Comparison of ENCODE assay signal across 14 cellular contexts in the genomic region with DNA sequence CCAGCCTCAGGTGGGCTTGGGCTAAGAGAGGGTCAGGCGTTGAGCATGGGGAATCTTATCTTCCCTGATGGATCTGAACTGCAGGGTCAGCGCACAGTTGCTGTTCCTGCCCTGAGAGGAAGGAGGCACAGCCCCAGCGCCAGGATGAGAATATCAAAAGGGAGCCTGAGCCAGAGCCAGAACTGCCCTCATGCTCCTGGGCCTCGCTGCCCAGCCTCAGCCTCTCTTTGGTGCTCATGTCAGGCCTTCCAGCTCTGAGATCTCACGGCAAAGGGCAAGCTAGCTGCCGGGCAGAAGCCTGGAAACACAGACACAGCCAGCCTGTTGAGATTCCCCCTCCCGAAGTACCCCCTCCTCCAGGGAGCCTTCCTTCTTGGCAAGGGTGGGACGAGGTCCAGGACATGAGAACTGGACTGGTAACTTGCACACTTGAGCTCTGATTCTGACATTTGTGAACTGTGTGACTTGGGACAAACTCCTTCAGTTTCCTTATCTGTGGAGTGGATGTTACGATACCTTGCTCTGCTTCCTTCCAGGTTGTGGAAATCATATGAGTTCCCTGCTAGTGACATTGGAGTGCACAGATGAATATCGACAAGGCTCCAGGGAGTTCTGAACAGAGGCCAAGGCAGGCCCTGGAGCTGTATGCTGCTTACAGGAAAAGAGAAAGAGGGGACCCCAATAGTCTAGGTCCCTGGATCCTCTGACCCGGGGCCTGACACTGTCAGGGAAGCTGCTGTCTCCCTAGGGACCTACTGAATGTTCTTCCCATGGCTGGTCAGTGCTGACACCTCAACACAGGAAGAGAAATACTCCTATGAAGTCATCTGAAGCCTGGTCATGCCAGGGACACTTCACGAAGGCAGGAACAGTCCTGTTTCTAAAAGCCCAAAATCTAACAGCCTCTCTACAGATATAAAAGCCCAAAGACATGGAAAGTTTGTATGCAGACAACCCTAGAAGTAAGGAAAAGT. TPM values are rescaled to one million over a fixed set of nuclear protein-coding genes. Genes with fewer than 3 reads are reported as not detected.
DNase-seq lines count a peak whose midpoint lies in the region; ATAC-seq and TF ChIP-seq lines count a peak whose summit lies in the region.
"Had no signal": no experiment of that assay in that cellular context is flagged by ENCODE, and none has a peak within 500 bp of the region (broad histone marks: within the 10 kb centered on the region; RNA-seq: fewer than 3 reads in every experiment).

No MANE protein-coding gene starts in this region.

- H3K36me3 ChIP-seq in HCT116 (ENCODE audit: control insufficient read depth in 1 of 2, insufficient read depth in 2 of 2, low read length in 2 of 2) (peaks cover 0 to 9% of the 10 kb centered on the region in 2 experiments; a peak in 1 of 4 replicates), duodenal mucosa (ENCODE audit: control insufficient read depth in 1 of 2, insufficient read depth in 2 of 2, low read length in 2 of 2) (no peaks in the 10 kb centered on the region), left lung (no peaks in the 10 kb centered on the region), psoas muscle (ENCODE audit: insufficient read depth in 1 of 2, low read depth in 1 of 2) (no peaks in the 10 kb centered on the region)
- H3K36me3 ChIP-seq: gastrocnemius medialis had no signal

- peaks cover 38% of the 10 kb centered on the region for H3K79me2 ChIP-seq in HCT116 (ENCODE audit: insufficient read depth, low read length)

- no peaks in the 10 kb centered on the region for H3K9me2 ChIP-seq in HCT116 (ENCODE audit: insufficient read depth)

- no peak overlapping the region for H3K4me3 Mint-ChIP-seq in T-helper 2 cell treated with Interferon-gamma antibody and Interleukin-4, amounts not matched to agents 5 μg/mL and 100 μg/mL, for 36 hours
- H3K4me3 Mint-ChIP-seq: activated CD8-positive, alpha-beta T cell treated with anti-CD3 and anti-CD28 coated beads for 36 hours had no signal

- no peaks in the 10 kb centered on the region for H4K20me1 ChIP-seq in HCT116 (ENCODE audit: insufficient read depth)

- no peak for ATAC-seq in HCT116
- peak; percentile 28 for ATAC-seq in left lung
- ATAC-seq in psoas muscle = peak in 2 of 4 donors; percentile 2 to 35
- ATAC-seq: activated CD8-positive, alpha-beta T cell treated with anti-CD3 and anti-CD28 coated beads for 36 hours; gastrocnemius medialis had no signal

- TF ChIP-seq CTCF in HCT116 (IDR thresholded peaks at IDR 0.05 in 2 of 3, conservative IDR thresholded peaks at IDR 0.05 in 1 of 3; ENCODE audit: borderline replicate concordance in 1 of 3, insufficient read depth in 1 of 3, low read depth in 2 of 3, low read length in 2 of 3) = no peak
- TF ChIP-seq CTCF in left lung (IDR thresholded peaks at IDR 0.05) = no peak
- TF ChIP-seq CTCF in psoas muscle (IDR thresholded peaks at IDR 0.05) = no peak

- DNase-seq in HCT116 (ENCODE audit: low read depth, low spot score) (no peak), left lung (peak; percentile 56 to 60), psoas muscle (no peak), cerebellar cortex (ENCODE audit: low spot score) (no peak)
- DNase-seq in T-helper 2 cell treated with Interferon-gamma antibody and Interleukin-4, amounts not matched to agents 5 μg/mL and 100 μg/mL, for 36 hours (ENCODE audit: low spot score) = no peak
- DNase-seq in central memory CD4-positive, alpha-beta T cell = no peak
- no peak for DNase-seq in stimulated activated CD4-positive, alpha-beta T cell treated with anti-CD3 and anti-CD28 coated beads, Interleukin-2, amount 100 ng/mL, for 48 hours
- DNase-seq: activated CD8-positive, alpha-beta T cell treated with anti-CD3 and anti-CD28 coated beads for 36 hours; effector CD8-positive, alpha-beta T cell; gastrocnemius medialis; MM.1S; NCI-H774 had no signal

- peak overlapping the region; percentile 99 for H3K4me2 ChIP-seq in HCT116 (ENCODE audit: low read length)

- no TSS peak for BruUV-seq in HCT116 (replicated peaks; lab: Mats Ljungman, UMichigan)

- RAD21 ChIA-PET in HCT116 (lab: Charles Lee; ENCODE audit: low non-redundant PET in 1 of 2, low total read pairs in 2 of 2, uncharacterized antibody in 2 of 2, unreplicated experiment in 2 of 2) = no interaction called here

- H3K9ac ChIP-seq in HCT116 (ENCODE audit: low read length) (peak overlapping the region; percentile 98), duodenal mucosa (ENCODE audit: low read depth in 1 of 2, low read length in 2 of 2) (peak overlapping the region; percentile 74 to 92)

- H3K27me3 Mint-ChIP-seq in T-helper 2 cell treated with Interferon-gamma antibody and Interleukin-4, amounts not matched to agents 5 μg/mL and 100 μg/mL, for 36 hours (ENCODE audit: low read depth) = peaks cover 20% of the 10 kb centered on the region

- H3K4me1 ChIP-seq in HCT116 (ENCODE audit: control insufficient read depth in 1 of 2, insufficient read depth in 2 of 2, low read length in 2 of 2) (peaks cover 32 to 56% of the 10 kb centered on the region in 2 experiments), duodenal mucosa (ENCODE audit: control insufficient read depth in 1 of 2, insufficient read depth in 2 of 2, low read length in 2 of 2) (peaks cover 55 to 58% of the 10 kb centered on the region in 2 donors), left lung (peaks cover 0 to 12% of the 10 kb centered on the region in 2 donors), psoas muscle (no peaks in the 10 kb centered on the region)

- H2AFZ ChIP-seq in HCT116 (ENCODE audit: low read depth, low read length, poor library complexity, severe bottlenecking) = no peak overlapping the region

- no peaks in the 10 kb centered on the region for H3K9me3 Mint-ChIP-seq in T-helper 2 cell treated with Interferon-gamma antibody and Interleukin-4, amounts not matched to agents 5 μg/mL and 100 μg/mL, for 36 hours
- H3K9me3 Mint-ChIP-seq: activated CD8-positive, alpha-beta T cell treated with anti-CD3 and anti-CD28 coated beads for 36 hours had no signal

- H3K27me3 ChIP-seq in HCT116 (ENCODE audit: insufficient read depth, low read length) (no peaks in the 10 kb centered on the region), duodenal mucosa (ENCODE audit: control insufficient read depth in 1 of 2, insufficient read depth in 2 of 2, low read length in 2 of 2) (no peaks in the 10 kb centered on the region), left lung (peaks cover 17 to 44% of the 10 kb centered on the region in 2 donors), psoas muscle (ENCODE audit: insufficient read depth in 3 of 3, low read length in 2 of 3) (peaks cover 0 to 11% (median 6%) of the 10 kb centered on the region in 3 donors)

- 67 to 76% (median 75%) methylated on average over 12 of the region's 12 CpGs for WGBS in psoas muscle, 3 donors

- no peak overlapping the region for H3K27ac Mint-ChIP-seq in T-helper 2 cell treated with Interferon-gamma antibody and Interleukin-4, amounts not matched to agents 5 μg/mL and 100 μg/mL, for 36 hours
- H3K27ac Mint-ChIP-seq: activated CD8-positive, alpha-beta T cell treated with anti-CD3 and anti-CD28 coated beads for 36 hours had no signal

- CTCF ChIA-PET in HCT116 (lab: Charles Lee) = no interaction called here

- TF ChIP-seq POLR2A in HCT116 (IDR thresholded peaks at IDR 0.05; ENCODE audit: borderline replicate concordance, extremely low read depth, insufficient read depth, insufficient read length) = no peak

- no peak for TF ChIP-seq RAD21 in HCT116 (IDR thresholded peaks at IDR 0.05; ENCODE audit: low read depth)

- no peaks in the 10 kb centered on the region for H3K36me3 Mint-ChIP-seq in T-helper 2 cell treated with Interferon-gamma antibody and Interleukin-4, amounts not matched to agents 5 μg/mL and 100 μg/mL, for 36 hours (ENCODE audit: low read depth)

- POLR2A ChIA-PET in HCT116 (lab: Charles Lee) = no interaction called here

- H3K4me3 ChIP-seq in HCT116 (replicated peaks in 1 of 2; ENCODE audit: low read depth in 1 of 2, low read length in 2 of 2) (peak overlapping the region; percentile 77 to 98), duodenal mucosa (ENCODE audit: low read depth in 1 of 2, low read length in 2 of 2) (peak overlapping the region; percentile 79 to 88), left lung (peak overlapping the region in 1 of 2 donors; percentile 42), psoas muscle (no peak overlapping the region)

- H3K4me1 Mint-ChIP-seq in T-helper 2 cell treated with Interferon-gamma antibody and Interleukin-4, amounts not matched to agents 5 μg/mL and 100 μg/mL, for 36 hours (ENCODE audit: low read depth) = no peaks in the 10 kb centered on the region

- peak overlapping the region; percentile 83 for H3K27ac ChIP-seq in HCT116 (ENCODE audit: low read depth, low read length)
- H3K27ac ChIP-seq in duodenal mucosa (ENCODE audit: low read depth, low read length) = peak overlapping the region; percentile 94
- peak overlapping the region; percentile 26 to 65 for H3K27ac ChIP-seq in left lung
- H3K27ac ChIP-seq in psoas muscle = peak overlapping the region; percentile 3

- intact Hi-C loops in HCT116 (cut with micrococcal nuclease) (no loop called here), left lung (cut with DNase I) (no loop called here), psoas muscle (cut with DNase I) (no loop called here)

- H3K9me3 ChIP-seq in HCT116 (ENCODE audit: control insufficient read depth in 1 of 2, insufficient read depth in 1 of 2, low read depth in 1 of 2, low read length in 2 of 2) = no peaks in the 10 kb centered on the region
- no peaks in the 10 kb centered on the region for H3K9me3 ChIP-seq in duodenal mucosa (ENCODE audit: control insufficient read depth in 1 of 2, low read length in 2 of 2)
- no peaks in the 10 kb centered on the region for H3K9me3 ChIP-seq in left lung
- no peaks in the 10 kb centered on the region for H3K9me3 ChIP-seq in psoas muscle
- H3K9me3 ChIP-seq: gastrocnemius medialis had no signal

TF ChIP-seq in HCT116, 20 proteins besides CTCF, POLR2A, EP300 and RAD21 (continues in another document):
- TF ChIP-seq CEBPB (IDR thresholded peaks at IDR 0.05; ENCODE audit: low read depth) (no peak), FOSL1 (IDR thresholded peaks at IDR 0.05; ENCODE audit: low read depth) (no peak), YY1 (IDR thresholded peaks at IDR 0.05; ENCODE audit: extremely low read depth, insufficient replicate concordance, low read depth, low read length) (no peak)

RNA-seq across cellular contexts. Expression of a gene that starts 1.4 kb away (rescaled TPM):
- 56.1 TPM for total RNA-seq in HCT116 (2021; ENCODE audit: unreplicated experiment)
- 36.1 and 45.8 TPM in 2 replicates for polyA plus RNA-seq in HCT116 (2012)
- total RNA-seq in left lung = 10 to 100 TPM; 20.1 to 37.6 TPM
- total RNA-seq in psoas muscle = 10 to 100 TPM in 2 of 4 donors, 1 to 10 TPM in 1, under 1 TPM in 1; 0.92 to 17.7 (median 6.0) TPM
- 1 to 10 TPM in 2 of 3 donors, under 1 TPM in 1; 0.23 to 7.4 (median 5.4) TPM for polyA plus RNA-seq in psoas muscle
- total RNA-seq: activated CD8-positive, alpha-beta T cell treated with anti-CD3 and anti-CD28 coated beads for 36 hours had no signal

RNA-seq across cellular contexts. Expression of a gene that starts 21.0 kb away (rescaled TPM):
- total RNA-seq in HCT116 (2021; ENCODE audit: unreplicated experiment) (not detected), left lung (under 1 TPM in 1 of 2 donors, not detected in 1; 0.38 TPM), psoas muscle (1,000 to 10,000 TPM; 2,137 to 4,600 (median 3,389) TPM)
- polyA plus RNA-seq in HCT116 (2012) = 0.49 and 0.90 TPM in 2 replicates
- polyA plus RNA-seq in psoas muscle = 1,000 to 10,000 TPM in 2 of 3 donors, 100 to 1,000 TPM in 1; 734 to 2,687 (median 2,500) TPM
- total RNA-seq: activated CD8-positive, alpha-beta T cell treated with anti-CD3 and anti-CD28 coated beads for 36 hours; subcutaneous adipose tissue had no signal

RNA-seq across cellular contexts. Expression of a gene that starts 23.1 kb away (rescaled TPM):
- total RNA-seq in HCT116 (2021; ENCODE audit: unreplicated experiment) = 2.0 TPM
- polyA plus RNA-seq in HCT116 (2012) = 0.39 and 1.00 TPM in 2 replicates
- 1 to 10 TPM; 5.0 to 6.5 TPM for total RNA-seq in left lung
- 10 to 100 TPM in 1 of 4 donors, 1 to 10 TPM in 3; 4.3 to 26.6 (median 6.1) TPM for total RNA-seq in psoas muscle
- polyA plus RNA-seq in psoas muscle = 1 to 10 TPM in 2 of 3 donors, under 1 TPM in 1; 0.52 to 5.9 (median 4.3) TPM
- total RNA-seq: activated CD8-positive, alpha-beta T cell treated with anti-CD3 and anti-CD28 coated beads for 36 hours; subcutaneous adipose tissue had no signal

Comparison
In these comparisons a context has a peak if more than half of its experiments do, and no peak if none do; other contexts are left out.
1. DNase-seq: peak in left lung (2 of 2); none in HCT116 (single experiment), psoas muscle (0 of 2), T-helper 2 cell treated with Interferon-gamma antibody and Interleukin-4, amounts not matched to agents 5 μg/mL and 100 μg/mL, for 36 hours (single experiment), cerebellar cortex (single experiment), central memory CD4-positive, alpha-beta T cell (single experiment) and stimulated activated CD4-positive, alpha-beta T cell treated with anti-CD3 and anti-CD28 coated beads, Interleukin-2, amount 100 ng/mL, for 48 hours (0 of 2).
2. H3K27ac ChIP-seq: peak in every context shown above with its lines; median percentile 94 in duodenal mucosa; 83 in HCT116; 46 in left lung; 3 in psoas muscle.
3. RNA of a gene that starts 21.0 kb away (total RNA-seq): 2,137 to 4,600 TPM in psoas muscle; 0.38 TPM in left lung and not detected in HCT116 (single experiment); every median in the first group is over 1,000 times any median in the second.